18 cellular contexts compared by ENCODE assay signal in the genomic region with DNA sequence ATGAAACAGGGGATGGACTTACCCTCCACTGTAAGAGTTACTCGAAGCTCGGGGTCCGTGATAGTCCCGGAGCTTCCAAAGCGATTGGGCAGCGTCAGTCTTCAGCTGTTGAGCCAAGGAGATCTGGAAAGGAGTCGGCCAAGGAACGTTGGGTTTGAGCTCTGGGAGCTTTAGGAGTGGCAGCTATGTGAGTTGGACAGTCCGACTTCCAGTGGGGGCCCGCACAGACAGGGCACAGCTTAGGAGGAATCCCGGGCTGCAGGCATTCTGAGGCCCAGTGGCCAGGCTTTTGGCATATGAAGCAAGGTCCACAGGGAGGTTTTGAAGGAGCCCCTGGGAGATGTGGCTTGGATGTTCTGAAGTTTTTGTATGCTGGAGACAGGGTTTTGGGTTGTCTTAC.
"Had no signal": no experiment of that assay in that cellular context is flagged by ENCODE, and none has a peak within 500 bp of the region (broad histone marks: within the 10 kb centered on the region; RNA-seq: fewer than 3 reads in every experiment).

No MANE protein-coding gene starts in this region.

- ATAC-seq: esophagus mucosa; gastrocnemius medialis; heart right ventricle; left cardiac atrium; left ventricle myocardium superior; naive thymus-derived CD8-positive, alpha-beta T cell; right cardiac atrium had no signal

- H3K9me3 Mint-ChIP-seq: type B pancreatic cell had no signal

- H3K27me3 ChIP-seq: gastrocnemius medialis, heart right ventricle, ovary had no signal

- H3K27ac ChIP-seq: dorsolateral prefrontal cortex, gastrocnemius medialis, heart right ventricle, ovary had no signal

- H3K36me3 ChIP-seq: gastrocnemius medialis, heart right ventricle, ovary had no signal

- H3K4me1 ChIP-seq: gastrocnemius medialis had no signal

- H3K36me3 Mint-ChIP-seq: naive thymus-derived CD8-positive, alpha-beta T cell; type B pancreatic cell had no signal

- H3K27ac Mint-ChIP-seq: naive thymus-derived CD8-positive, alpha-beta T cell; type B pancreatic cell had no signal

- H3K9me3 ChIP-seq: gastrocnemius medialis, ovary had no signal

- H3K27me3 Mint-ChIP-seq: naive thymus-derived CD8-positive, alpha-beta T cell had no signal

- H3K4me2 ChIP-seq: smooth muscle cell had no signal

- H3K4me3 ChIP-seq: dorsolateral prefrontal cortex, gastrocnemius medialis, heart right ventricle, lung, ovary, smooth muscle cell had no signal

- H3K4me3 Mint-ChIP-seq: naive thymus-derived CD8-positive, alpha-beta T cell; type B pancreatic cell had no signal

- DNase-seq: cortex of kidney; dorsolateral prefrontal cortex; effector CD8-positive, alpha-beta T cell; gastrocnemius medialis; heart right ventricle; kidney; left cardiac atrium; left ventricle myocardium superior; mesenchymal stem cell; naive thymus-derived CD8-positive, alpha-beta T cell; ovary; right cardiac atrium; stimulated activated CD4-positive, alpha-beta T cell treated with anti-CD3 and anti-CD28 coated beads, Interleukin-2, amount 100 ng/mL, for 48 hours; stimulated activated naive CD4-positive, alpha-beta T cell treated with Interleukin-2 at 50 U/mL for 16 hours had no signal
